ENCODE assay signal across 19 cellular contexts in genomic region chr1:150476754-150477153, GRCh38. TPM values are rescaled to one million over a fixed set of nuclear protein-coding genes. Genes with fewer than 3 reads are reported as not detected.
A peak's percentile ranks its signal among the peaks of the same experiment; 100 is the strongest.
DNase-seq lines count a peak whose midpoint lies in the region; ATAC-seq and TF ChIP-seq lines count a peak whose summit lies in the region.
"Had no signal": no experiment of that assay in that cellular context is flagged by ENCODE, and none has a peak within 500 bp of the region (broad histone marks: within the 10 kb centered on the region; RNA-seq: fewer than 3 reads in every experiment).

No MANE protein-coding gene starts in this region.

- ATAC-seq in activated CD8-positive, alpha-beta T cell treated with anti-CD3 and anti-CD28 coated beads for 36 hours: no peak
- ATAC-seq in activated CD8-positive, alpha-beta T cell treated with anti-CD3 and anti-CD28 coated beads, Interleukin-2, amount 10 ng/mL, durations not matched to agents 7 days and 5 days: no peak
- ATAC-seq in HG03045 (IDR thresholded peaks at IDR 0.05; ENCODE audit: unreplicated experiment): no peak

- H3K27me3 Mint-ChIP-seq in activated CD8-positive, alpha-beta T cell treated with anti-CD3 and anti-CD28 coated beads for 36 hours: no peaks in the 10 kb centered on the region
- peaks cover 4% of the 10 kb centered on the region for H3K27me3 Mint-ChIP-seq in activated CD8-positive, alpha-beta T cell treated with anti-CD3 and anti-CD28 coated beads, Interleukin-2, amount 10 ng/mL, durations not matched to agents 7 days and 5 days (ENCODE audit: low read depth)
- no peaks in the 10 kb centered on the region for H3K27me3 Mint-ChIP-seq in progenitor cell of endocrine pancreas

- no peaks in the 10 kb centered on the region for H3K9me3 Mint-ChIP-seq in activated CD8-positive, alpha-beta T cell treated with anti-CD3 and anti-CD28 coated beads for 36 hours
- no peaks in the 10 kb centered on the region for H3K9me3 Mint-ChIP-seq in activated CD8-positive, alpha-beta T cell treated with anti-CD3 and anti-CD28 coated beads, Interleukin-2, amount 10 ng/mL, durations not matched to agents 7 days and 5 days (ENCODE audit: insufficient read depth)
- H3K9me3 Mint-ChIP-seq in progenitor cell of endocrine pancreas (ENCODE audit: low read depth): no peaks in the 10 kb centered on the region
- H3K9me3 Mint-ChIP-seq: activated CD4-positive, alpha-beta T cell treated with anti-CD3 and anti-CD28 coated beads, Interleukin-2, amount 10 ng/mL, durations not matched to agents 7 days and 5 days had no signal

- H3K36me3 ChIP-seq in Peyer's patch (peaks cover 0 to 15% (median 0%) of the 10 kb centered on the region in 3 donors), MG63 (peaks cover 13% of the 10 kb centered on the region)
- H3K36me3 ChIP-seq: uterus had no signal

- H3K27ac Mint-ChIP-seq in activated CD8-positive, alpha-beta T cell treated with anti-CD3 and anti-CD28 coated beads for 36 hours: peak overlapping the region; percentile 7
- no peak overlapping the region for H3K27ac Mint-ChIP-seq in activated CD8-positive, alpha-beta T cell treated with anti-CD3 and anti-CD28 coated beads, Interleukin-2, amount 10 ng/mL, durations not matched to agents 7 days and 5 days
- H3K27ac Mint-ChIP-seq in progenitor cell of endocrine pancreas: peak overlapping the region; percentile 47
- H3K27ac Mint-ChIP-seq: activated CD4-positive, alpha-beta T cell treated with anti-CD3 and anti-CD28 coated beads, Interleukin-2, amount 10 ng/mL, durations not matched to agents 7 days and 5 days had no signal

- CTCF ChIA-PET in activated CD8-positive, alpha-beta T cell treated with anti-CD3 and anti-CD28 coated beads for 36 hours (lab: Charles Lee): no interaction called here
- CTCF ChIA-PET in activated CD8-positive, alpha-beta T cell treated with anti-CD3 and anti-CD28 coated beads, Interleukin-2, amount 10 ng/mL, durations not matched to agents 7 days and 5 days (lab: Charles Lee): interaction anchor here (1.6 kb wide), 1 partner anchor 14 kb away, joined by 7 read pairs; no protein-coding TSS in a partner anchor

- no peak for TF ChIP-seq POLR2A in Peyer's patch (IDR thresholded peaks at IDR 0.05)

- intact Hi-C loops in activated CD8-positive, alpha-beta T cell treated with anti-CD3 and anti-CD28 coated beads for 36 hours (cut with micrococcal nuclease): no loop called here

- no peak for TF ChIP-seq CTCF in activated CD8-positive, alpha-beta T cell treated with anti-CD3 and anti-CD28 coated beads for 36 hours (IDR thresholded peaks at IDR 0.05)
- TF ChIP-seq CTCF in progenitor cell of endocrine pancreas (IDR thresholded peaks at IDR 0.05; ENCODE audit: unreplicated experiment) (no peak), Peyer's patch (IDR thresholded peaks at IDR 0.05) (no peak)

- H3K9me3 ChIP-seq in Peyer's patch: no peaks in the 10 kb centered on the region
- 0 out of 2 replicates have a peak, but pooled peaks cover 2% of the 10 kb centered on the region for H3K9me3 ChIP-seq in MG63
- H3K9me3 ChIP-seq: uterus had no signal

- H3K4me3 ChIP-seq in Peyer's patch (no peak overlapping the region), MG63 (no peak overlapping the region)
- H3K4me3 ChIP-seq: uterus had no signal

- peaks cover 10% of the 10 kb centered on the region for H3K4me1 Mint-ChIP-seq in activated CD8-positive, alpha-beta T cell treated with anti-CD3 and anti-CD28 coated beads for 36 hours (ENCODE audit: low read depth)
- no peaks in the 10 kb centered on the region for H3K4me1 Mint-ChIP-seq in activated CD8-positive, alpha-beta T cell treated with anti-CD3 and anti-CD28 coated beads, Interleukin-2, amount 10 ng/mL, durations not matched to agents 7 days and 5 days (ENCODE audit: low read depth)
- peaks cover 14% of the 10 kb centered on the region for H3K4me1 Mint-ChIP-seq in progenitor cell of endocrine pancreas (ENCODE audit: low read depth)
- H3K4me1 Mint-ChIP-seq: activated CD4-positive, alpha-beta T cell treated with anti-CD3 and anti-CD28 coated beads, Interleukin-2, amount 10 ng/mL, durations not matched to agents 7 days and 5 days; CD14-positive monocyte had no signal

- POLR2A ChIA-PET in activated CD8-positive, alpha-beta T cell treated with anti-CD3 and anti-CD28 coated beads for 36 hours (lab: Charles Lee): interaction anchor here (0.9 kb wide), 1 partner anchor 12 kb away, joined by 3 read pairs; no protein-coding TSS in a partner anchor
- POLR2A ChIA-PET in activated CD8-positive, alpha-beta T cell treated with anti-CD3 and anti-CD28 coated beads, Interleukin-2, amount 10 ng/mL, durations not matched to agents 7 days and 5 days (lab: Charles Lee): no interaction called here

- no peak overlapping the region for H3K27ac ChIP-seq in Peyer's patch

- no peak overlapping the region for H3K4me3 Mint-ChIP-seq in activated CD8-positive, alpha-beta T cell treated with anti-CD3 and anti-CD28 coated beads for 36 hours
- no peak overlapping the region for H3K4me3 Mint-ChIP-seq in activated CD8-positive, alpha-beta T cell treated with anti-CD3 and anti-CD28 coated beads, Interleukin-2, amount 10 ng/mL, durations not matched to agents 7 days and 5 days
- H3K4me3 Mint-ChIP-seq in progenitor cell of endocrine pancreas (ENCODE audit: low read depth): no peak overlapping the region
- H3K4me3 Mint-ChIP-seq: activated CD4-positive, alpha-beta T cell treated with anti-CD3 and anti-CD28 coated beads, Interleukin-2, amount 10 ng/mL, durations not matched to agents 7 days and 5 days; CD14-positive monocyte had no signal

- DNase-seq in activated CD8-positive, alpha-beta T cell treated with anti-CD3 and anti-CD28 coated beads for 36 hours: no peak
- DNase-seq in activated CD8-positive, alpha-beta T cell treated with anti-CD3 and anti-CD28 coated beads, Interleukin-2, amount 10 ng/mL, durations not matched to agents 7 days and 5 days: no peak
- DNase-seq in RPMI7951 (ENCODE audit: low read depth) (peak; percentile 11), fibroblast of gingiva (ENCODE audit: low read depth) (peak; percentile 6), progenitor cell of endocrine pancreas (ENCODE audit: low spot score, unreplicated experiment) (no peak), Peyer's patch (no peak), MG63 (no peak)
- DNase-seq: activated CD4-positive, alpha-beta T cell treated with anti-CD3 and anti-CD28 coated beads, Interleukin-2, amount 10 ng/mL, durations not matched to agents 7 days and 5 days; activated T-cell treated with anti-CD3 and anti-CD28 coated beads for 4 hours; central memory CD4-positive, alpha-beta T cell; effector CD8-positive, alpha-beta T cell; foreskin melanocyte; NCI-H1417 treated with DMSO at 0.1 percent for 48 hours; NCI-H345; SIG-M5 had no signal

- H3K36me3 Mint-ChIP-seq in activated CD8-positive, alpha-beta T cell treated with anti-CD3 and anti-CD28 coated beads for 36 hours (ENCODE audit: low read depth): peaks cover 7% of the 10 kb centered on the region
- H3K36me3 Mint-ChIP-seq in activated CD8-positive, alpha-beta T cell treated with anti-CD3 and anti-CD28 coated beads, Interleukin-2, amount 10 ng/mL, durations not matched to agents 7 days and 5 days (ENCODE audit: low read depth): peaks cover 13% of the 10 kb centered on the region
- H3K36me3 Mint-ChIP-seq in progenitor cell of endocrine pancreas (ENCODE audit: insufficient read depth): peaks cover 2% of the 10 kb centered on the region

- peaks cover 0 to 5% (median 0%) of the 10 kb centered on the region in 4 donors for H3K4me1 ChIP-seq in Peyer's patch
- H3K4me1 ChIP-seq: uterus had no signal

- no peaks in the 10 kb centered on the region for H3K27me3 ChIP-seq in Peyer's patch
- no peaks in the 10 kb centered on the region for H3K27me3 ChIP-seq in MG63
- H3K27me3 ChIP-seq: uterus had no signal

RNA-seq across cellular contexts. Expression of gene TARS2, which starts 10.5 kb away (rescaled TPM):
- 10 to 100 TPM; 43.3 to 44.5 TPM for total RNA-seq in activated CD8-positive, alpha-beta T cell treated with anti-CD3 and anti-CD28 coated beads for 36 hours
- total RNA-seq in activated CD8-positive, alpha-beta T cell treated with anti-CD3 and anti-CD28 coated beads, Interleukin-2, amount 10 ng/mL, durations not matched to agents 7 days and 5 days: 10 to 100 TPM; 29.8 to 33.7 TPM
- 16.2 and 32.4 TPM in 2 replicates for total RNA-seq in RPMI7951 (2014; rRNA removed; shearing (Covaris generic))
- total RNA-seq in progenitor cell of endocrine pancreas (28.4 and 30.8 TPM in 2 replicates), Peyer's patch (10 to 100 TPM in 3 of 4 donors, 1 to 10 TPM in 1; 7.7 to 15.4 (median 12.3) TPM)
- 14.7 and 15.4 TPM in 2 replicates for total RNA-seq in MG63 (2014; rRNA removed; shearing (Covaris generic); ENCODE audit: low replicate concordance)

RNA-seq across cellular contexts. Expression of gene ECM1, which starts 31.2 kb away (rescaled TPM):
- under 1 TPM; 0.74 to 0.81 TPM for total RNA-seq in activated CD8-positive, alpha-beta T cell treated with anti-CD3 and anti-CD28 coated beads for 36 hours
- total RNA-seq in activated CD8-positive, alpha-beta T cell treated with anti-CD3 and anti-CD28 coated beads, Interleukin-2, amount 10 ng/mL, durations not matched to agents 7 days and 5 days: under 1 TPM; 0.71 to 0.78 TPM
- total RNA-seq in RPMI7951 (2014; rRNA removed; shearing (Covaris generic)): 110 and 139 TPM in 2 replicates
- total RNA-seq in progenitor cell of endocrine pancreas (1.9 and 2.1 TPM in 2 replicates), Peyer's patch (10 to 100 TPM in 2 of 4 donors, 1 to 10 TPM in 2; 1.4 to 11.6 (median 9.6) TPM)
- total RNA-seq in MG63 (2014; rRNA removed; shearing (Covaris generic); ENCODE audit: low replicate concordance): 9.9 and 13.8 TPM in 2 replicates

RNA-seq across cellular contexts. Expression of gene FALEC, which starts 38.8 kb away (rescaled TPM):
- total RNA-seq in activated CD8-positive, alpha-beta T cell treated with anti-CD3 and anti-CD28 coated beads for 36 hours: not detected
- not detected for total RNA-seq in activated CD8-positive, alpha-beta T cell treated with anti-CD3 and anti-CD28 coated beads, Interleukin-2, amount 10 ng/mL, durations not matched to agents 7 days and 5 days
- not detected in 2 replicates for total RNA-seq in RPMI7951 (2014; rRNA removed; shearing (Covaris generic))
- total RNA-seq in progenitor cell of endocrine pancreas (0.57 TPM in 1 of 2 replicates, not detected in the other), Peyer's patch (not detected)
- not detected in 2 replicates for total RNA-seq in MG63 (2014; rRNA removed; shearing (Covaris generic); ENCODE audit: low replicate concordance)
- total RNA-seq: left ventricle myocardium superior had no signal

Comparison
In these comparisons a context has a peak if more than half of its experiments do, and no peak if none do; other contexts are left out.
1. DNase-seq: peak in RPMI7951 (single experiment) and fibroblast of gingiva (single experiment); none in activated CD8-positive, alpha-beta T cell treated with anti-CD3 and anti-CD28 coated beads for 36 hours (single experiment), activated CD8-positive, alpha-beta T cell treated with anti-CD3 and anti-CD28 coated beads, Interleukin-2, amount 10 ng/mL, durations not matched to agents 7 days and 5 days (single experiment), progenitor cell of endocrine pancreas (single experiment), Peyer's patch (0 of 3) and MG63 (single experiment).